Comparison of ENCODE assay signal across 8 cellular contexts in genomic region chr7:47253650-47254080, GRCh38.
DNase-seq lines count a peak whose midpoint lies in the region; ATAC-seq and TF ChIP-seq lines count a peak whose summit lies in the region.

No MANE protein-coding gene starts in this region.

- H3K9me3 Mint-ChIP-seq in CD4-positive, alpha-beta T cell = no peaks in the 10 kb centered on the region
- peaks cover 0 to 39% (median 12%) of the 10 kb centered on the region in 7 donors for H3K9me3 Mint-ChIP-seq in naive B cell

- ATAC-seq in CD4-positive, alpha-beta T cell (ENCODE audit: poor library complexity) = no peak
- ATAC-seq in GM19438 (IDR thresholded peaks at IDR 0.05; ENCODE audit: low read depth, unreplicated experiment) = peak; percentile 62
- peak; percentile 38 for ATAC-seq in HG03442 (IDR thresholded peaks at IDR 0.05; ENCODE audit: unreplicated experiment)
- ATAC-seq in naive B cell (ENCODE audit: low read depth in 2 of 2) = peak; percentile 34

- no peak overlapping the region for H3K27ac Mint-ChIP-seq in CD4-positive, alpha-beta T cell
- peak overlapping the region in 4 of 6 donors; percentile 30 to 87 (median 67) for H3K27ac Mint-ChIP-seq in naive B cell

- peak overlapping the region; percentile 23 for H3K4me3 Mint-ChIP-seq in CD4-positive, alpha-beta T cell
- peak overlapping the region; percentile 77 to 87 (median 81) for H3K4me3 Mint-ChIP-seq in naive B cell

- CTCF ChIA-PET in CD4-positive, alpha-beta T cell (lab: Charles Lee) = no interaction called here

- POLR2A ChIA-PET in CD4-positive, alpha-beta T cell (lab: Charles Lee) = no interaction called here

- H3K27me3 ChIP-seq in CD4-positive, alpha-beta T cell (ENCODE audit: control insufficient read depth, insufficient read depth, low read length) = peaks cover 19% of the 10 kb centered on the region

- no peaks in the 10 kb centered on the region for H3K9me3 ChIP-seq in CD4-positive, alpha-beta T cell (ENCODE audit: control insufficient read depth, low read length)

- no peak overlapping the region for H3K27ac ChIP-seq in CD4-positive, alpha-beta T cell (ENCODE audit: low read depth, low read length)

- peaks cover 11% of the 10 kb centered on the region for H3K4me1 Mint-ChIP-seq in CD4-positive, alpha-beta T cell (ENCODE audit: low read depth)
- peaks cover 25 to 29% (median 28%) of the 10 kb centered on the region in 3 donors for H3K4me1 Mint-ChIP-seq in naive B cell

- DNase-seq in CD4-positive, alpha-beta T cell = no peak
- DNase-seq in SW480 (ENCODE audit: low spot score) = peak; percentile 67
- peak; percentile 78 for DNase-seq in fibroblast of mammary gland (ENCODE audit: low read depth)
- DNase-seq in naive B cell = no peak
- no peak for DNase-seq in NCI-H128 (lab: John Stamatoyannopoulos, UW; ENCODE audit: unreplicated experiment)
- no peak for DNase-seq in stimulated activated naive CD4-positive, alpha-beta T cell (lab: John Stamatoyannopoulos, UW)

- H3K4me3 ChIP-seq in fibroblast of mammary gland (ENCODE audit: control insufficient read depth, low read depth, low read length) = peak overlapping the region; percentile 57

- TF ChIP-seq CTCF in CD4-positive, alpha-beta T cell (IDR thresholded peaks at IDR 0.05) = no peak
- no peak for TF ChIP-seq CTCF in fibroblast of mammary gland (conservative IDR thresholded peaks at IDR 0.05; ENCODE audit: control insufficient read depth, insufficient read depth, low read depth, low read length)

- no peaks in the 10 kb centered on the region for H3K36me3 Mint-ChIP-seq in CD4-positive, alpha-beta T cell (ENCODE audit: low read depth)
- no peaks in the 10 kb centered on the region for H3K36me3 Mint-ChIP-seq in naive B cell

- intact Hi-C loops in CD4-positive, alpha-beta T cell (cut with DNase I, micrococcal nuclease) = loop anchor here in 1 of 2 experiments (2.0 kb wide), 1 partner anchor 1363 kb away; no protein-coding TSS in a partner anchor

- peaks cover 41% of the 10 kb centered on the region for H3K27me3 Mint-ChIP-seq in CD4-positive, alpha-beta T cell
- H3K27me3 Mint-ChIP-seq in naive B cell = peaks cover 0 to 6% (median 0%) of the 10 kb centered on the region in 3 donors

Comparison
In these comparisons a context has a peak if more than half of its experiments do, and no peak if none do; other contexts are left out.
1. DNase-seq: peak in SW480 (single experiment) and fibroblast of mammary gland (single experiment); none in CD4-positive, alpha-beta T cell (0 of 10), naive B cell (single experiment), NCI-H128 (single experiment) and stimulated activated naive CD4-positive, alpha-beta T cell (0 of 6).